1 cellular context compared by ENCODE assay signal in genomic region chr12:112969547-112970306, GRCh38.
TF ChIP-seq lines count a peak whose summit lies in the region.

No MANE protein-coding gene starts in this region.

TF ChIP-seq in GM23338, 12 proteins besides CTCF, POLR2A, EP300 and RAD21 (continued from another document):
- TF ChIP-seq ZNF462 (CRISPR knock-in tag; IDR thresholded peaks at IDR 0.05) (no peak), POLR2AphosphoS5 (IDR thresholded peaks at IDR 0.05; ENCODE audit: low read depth) (no peak), STAT1 (IDR thresholded peaks at IDR 0.05; ENCODE audit: unreplicated experiment) (no peak), ETS1 (IDR thresholded peaks at IDR 0.05) (no peak), ZNF114 (CRISPR knock-in tag; IDR thresholded peaks at IDR 0.05) (no peak), JUNB (IDR thresholded peaks at IDR 0.05; ENCODE audit: unreplicated experiment) (no peak), EZH2phosphoT487 (IDR thresholded peaks at IDR 0.05; ENCODE audit: unreplicated experiment) (no peak)
